Comparison of ENCODE assay signal across 17 cellular contexts in the genomic region with DNA sequence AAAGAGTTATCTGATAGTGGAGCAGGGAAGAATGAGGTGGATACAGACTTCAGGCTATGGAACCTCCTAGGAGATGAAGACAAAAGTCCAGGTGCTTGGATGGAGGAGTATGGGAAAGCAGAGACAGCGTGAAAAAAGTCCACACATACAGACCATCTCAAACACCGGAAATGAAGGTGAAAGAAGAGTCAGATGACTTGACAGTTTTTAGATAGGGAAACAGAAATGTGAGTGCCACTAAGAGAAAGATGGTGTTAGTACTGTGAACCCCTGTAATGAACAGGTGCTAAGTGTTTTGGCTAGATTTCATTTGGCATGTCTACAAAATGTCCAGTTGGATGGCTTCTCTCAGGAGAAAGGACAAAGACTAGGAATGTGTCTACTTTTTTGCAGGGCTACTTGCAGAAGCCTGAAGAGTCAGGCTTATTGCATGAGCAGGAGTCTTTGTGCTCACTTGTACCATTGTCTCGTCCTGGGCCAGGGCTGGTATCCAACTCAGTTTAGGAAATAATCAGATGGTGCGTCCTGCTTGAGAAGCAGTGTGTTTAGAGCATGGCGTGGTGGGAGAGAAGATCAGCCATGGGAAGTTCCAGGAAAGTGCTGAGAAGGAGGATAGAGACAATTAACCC.
"Had no signal": no experiment of that assay in that cellular context is flagged by ENCODE, and none has a peak within 500 bp of the region (broad histone marks: within the 10 kb centered on the region; RNA-seq: fewer than 3 reads in every experiment).

No MANE protein-coding gene starts in this region.

- H3K27me3 ChIP-seq: gastrocnemius medialis, heart right ventricle, ovary, right atrium auricular region had no signal

- H3K27ac ChIP-seq: coronary artery, gastrocnemius medialis, heart right ventricle, ovary, right atrium auricular region had no signal

- H3K4me3 Mint-ChIP-seq: naive thymus-derived CD8-positive, alpha-beta T cell; neural crest cell had no signal

- H3K9me3 ChIP-seq: gastrocnemius medialis, heart right ventricle, mucosa of descending colon, ovary, right atrium auricular region had no signal

- H3K4me1 ChIP-seq: gastrocnemius medialis, heart right ventricle, right atrium auricular region had no signal

- H3K9me3 Mint-ChIP-seq: naive thymus-derived CD8-positive, alpha-beta T cell; neural crest cell had no signal

- H3K27ac Mint-ChIP-seq: naive thymus-derived CD8-positive, alpha-beta T cell had no signal

- H3K36me3 Mint-ChIP-seq: naive thymus-derived CD8-positive, alpha-beta T cell had no signal

- H3K36me3 ChIP-seq: gastrocnemius medialis, heart right ventricle, ovary, right atrium auricular region had no signal

- H3K4me1 Mint-ChIP-seq: naive thymus-derived CD8-positive, alpha-beta T cell had no signal

- DNase-seq: cerebellar nuclear complex; effector CD8-positive, alpha-beta T cell; gastrocnemius medialis; heart right ventricle; islet precursor cell; left cardiac atrium; left ventricle myocardium superior; mucosa of descending colon; naive thymus-derived CD8-positive, alpha-beta T cell; ovary; small intestine; stimulated activated CD4-positive, alpha-beta T cell treated with anti-CD3 and anti-CD28 coated beads, Interleukin-12 subunit alpha, Interleukin-12 subunit beta, amount 100 ng/mL, for 4 hours; stimulated activated naive CD4-positive, alpha-beta T cell treated with Interleukin-2 at 50 U/mL for 16 hours; trophoblast cell had no signal

- H3K4me3 ChIP-seq: coronary artery, gastrocnemius medialis, heart right ventricle, mucosa of descending colon, ovary, right atrium auricular region had no signal

- ATAC-seq: gastrocnemius medialis; heart right ventricle; left ventricle myocardium superior; mucosa of descending colon; naive thymus-derived CD8-positive, alpha-beta T cell had no signal

- FAIRE-seq: small intestine had no signal
